Comparison of ENCODE assay signal across 16 cellular contexts in the genomic region with DNA sequence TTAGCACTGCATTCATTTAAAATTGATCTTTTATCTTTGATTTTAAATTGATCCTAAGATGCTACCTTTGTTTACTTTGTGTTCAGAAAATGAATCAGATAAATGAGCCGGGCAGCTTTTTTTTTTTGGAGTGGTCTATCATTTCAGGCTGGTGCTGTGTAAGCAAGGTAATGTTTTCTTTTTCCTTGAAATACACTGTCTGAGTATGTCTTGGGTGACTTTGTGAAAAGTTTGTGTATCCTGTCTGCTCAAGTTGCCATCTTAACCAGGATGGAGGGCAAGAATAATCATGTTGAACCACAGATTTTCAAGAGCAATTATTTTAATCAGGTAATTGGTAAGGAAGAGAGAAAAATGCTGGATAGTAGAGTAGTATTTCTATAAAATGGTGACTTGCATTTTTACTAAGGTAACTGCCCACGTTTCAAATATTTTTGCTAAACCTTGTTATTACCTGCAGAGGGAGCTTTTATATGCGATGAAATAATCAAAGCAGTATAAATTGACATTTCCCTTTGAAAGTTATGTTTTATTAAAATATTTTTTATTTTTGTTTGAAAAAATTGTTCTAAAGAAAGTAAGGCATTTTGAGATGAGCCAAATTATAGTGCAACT. TPM values are rescaled to one million over a fixed set of nuclear protein-coding genes. Genes with fewer than 3 reads are reported as not detected.
DNase-seq lines count a peak whose midpoint lies in the region; ATAC-seq, FAIRE-seq and TF ChIP-seq lines count a peak whose summit lies in the region.
"Had no signal": no experiment of that assay in that cellular context is flagged by ENCODE, and none has a peak within 500 bp of the region (broad histone marks: within the 10 kb centered on the region; RNA-seq: fewer than 3 reads in every experiment).

No MANE protein-coding gene starts in this region.

- no peaks in the 10 kb centered on the region for H3K27me3 Mint-ChIP-seq in GM23338 (ENCODE audit: insufficient read depth, low read depth, poor library complexity)
- H3K27me3 Mint-ChIP-seq: stimulated activated naive CD8-positive, alpha-beta T cell treated with anti-CD3 and anti-CD28 coated beads, Interleukin-15, Interleukin-2, amounts not matched to agents 100 ng/mL and 50 ng/mL, for 24 hours had no signal

- peak overlapping the region; percentile 89 for H3K27ac Mint-ChIP-seq in GM23338
- H3K27ac Mint-ChIP-seq: activated CD4-positive, alpha-beta T cell treated with anti-CD3 and anti-CD28 coated beads for 36 hours; dendritic cell treated with granulocyte-macrophage colony-stimulating factor and Interleukin-4, amounts not matched to agents 40 ng/mL and 50 ng/mL, for 4 days; natural killer cell; stimulated activated naive CD8-positive, alpha-beta T cell treated with anti-CD3 and anti-CD28 coated beads, Interleukin-15, Interleukin-2, amounts not matched to agents 100 ng/mL and 50 ng/mL, for 24 hours had no signal

- no TSS peak for BruUV-seq in A673 (replicated peaks; lab: Mats Ljungman, UMichigan)

- H3K79me2 ChIP-seq in GM23338 (replicated peaks; ENCODE audit: insufficient read depth) = peaks cover 100% of the 10 kb centered on the region

- no peaks in the 10 kb centered on the region for H3K9me3 ChIP-seq in A673 (ENCODE audit: low read depth, low read length, poor library complexity, severe bottlenecking)
- no peaks in the 10 kb centered on the region for H3K9me3 ChIP-seq in ascending aorta
- no peaks in the 10 kb centered on the region for H3K9me3 ChIP-seq in transverse colon
- H3K9me3 ChIP-seq in gastroesophageal sphincter = no peaks in the 10 kb centered on the region

- POLR2A ChIA-PET in A673 (lab: Charles Lee; ENCODE audit: low non-redundant PET) = no interaction called here

- WGBS in transverse colon (ENCODE audit: low coverage in 1 of 2), 2 donors = 43 to 46% methylated on average over 3 of the region's 3 CpGs
- 62 to 64% methylated on average over 3 of the region's 3 CpGs for WGBS in gastroesophageal sphincter (ENCODE audit: low coverage in 1 of 2), 2 donors

- H4K20me1 ChIP-seq in GM23338 (replicated peaks; ENCODE audit: insufficient read depth) = peaks cover 6% of the 10 kb centered on the region; the same call in 1 of the 2 replicates

- TF ChIP-seq EP300 in transverse colon (IDR thresholded peaks at IDR 0.05; ENCODE audit: low read depth) = no peak
- no peak for TF ChIP-seq EP300 in gastroesophageal sphincter (IDR thresholded peaks at IDR 0.05)

- H3K27ac ChIP-seq in A673 (ENCODE audit: low read depth, low read length, poor library complexity, severe bottlenecking) (no peak overlapping the region), GM23338 (ENCODE audit: low read depth) (no peak overlapping the region), ascending aorta (peak overlapping the region in 1 of 2 donors; percentile 30), transverse colon (no peak overlapping the region), gastroesophageal sphincter (no peak overlapping the region)

- in situ Hi-C loops in transverse colon (cut with MboI; ENCODE audit: low pct_ligation_motif_present in 1 of 4, low pct_unique_long_range_greater_than_20kb in 1 of 4, low sequenced_read_pairs in 3 of 4) = no loop called here

- H3K4me1 ChIP-seq in A673 (ENCODE audit: insufficient read depth, low read length, poor library complexity, severe bottlenecking) (no peaks in the 10 kb centered on the region), GM23338 (ENCODE audit: insufficient read depth) (peaks cover 57% of the 10 kb centered on the region), ascending aorta (peaks cover 0 to 18% of the 10 kb centered on the region in 2 donors), transverse colon (peaks cover 0 to 9% (median 0%) of the 10 kb centered on the region in 4 donors), gastroesophageal sphincter (peaks cover 0 to 56% (median 0%) of the 10 kb centered on the region in 3 donors)

- intact Hi-C loops in A673 (cut with micrococcal nuclease; ENCODE audit: unreplicated experiment) (no loop called here), ascending aorta (cut with DNase I) (no loop called here), transverse colon (cut with DNase I; ENCODE audit: low total_unique reads) (no loop called here)

- peaks cover 52% of the 10 kb centered on the region for H3K27me3 ChIP-seq in A673 (replicated peaks; ENCODE audit: insufficient read depth, low read depth, low read length, poor library complexity)
- H3K27me3 ChIP-seq in GM23338 (ENCODE audit: insufficient read depth) = no peaks in the 10 kb centered on the region
- no peaks in the 10 kb centered on the region for H3K27me3 ChIP-seq in ascending aorta
- peaks cover 24% of the 10 kb centered on the region for H3K27me3 ChIP-seq in transverse colon
- H3K27me3 ChIP-seq in gastroesophageal sphincter = no peaks in the 10 kb centered on the region

- no peak for ATAC-seq in GM23338
- no peak for ATAC-seq in HG03469 (IDR thresholded peaks at IDR 0.05; ENCODE audit: unreplicated experiment)
- no peak for ATAC-seq in gastroesophageal sphincter
- ATAC-seq: activated CD4-positive, alpha-beta T cell treated with anti-CD3 and anti-CD28 coated beads for 36 hours; natural killer cell had no signal

- H3K9me3 Mint-ChIP-seq in GM23338 = no peaks in the 10 kb centered on the region
- H3K9me3 Mint-ChIP-seq: dendritic cell treated with granulocyte-macrophage colony-stimulating factor and Interleukin-4, amounts not matched to agents 40 ng/mL and 50 ng/mL, for 4 days; stimulated activated naive CD8-positive, alpha-beta T cell treated with anti-CD3 and anti-CD28 coated beads, Interleukin-15, Interleukin-2, amounts not matched to agents 100 ng/mL and 50 ng/mL, for 24 hours had no signal

- H2AFZ ChIP-seq in GM23338 = no peak overlapping the region

- no peak overlapping the region for H3K4me2 ChIP-seq in GM23338

- TF ChIP-seq CTCF in A673 (conservative IDR thresholded peaks at IDR 0.05; ENCODE audit: low read depth, low read length) (peak; percentile 33; the same call in 1 of the 2 replicates), GM23338 (conservative IDR thresholded peaks at IDR 0.05; ENCODE audit: low read depth in 2 of 2) (no peak; a peak in 2 of 4 replicates), ascending aorta (IDR thresholded peaks at IDR 0.05) (peak in 2 of 3 experiments; percentile 13 to 44), transverse colon (IDR thresholded peaks at IDR 0.05) (peak in 2 of 5 experiments; percentile 9 to 22), gastroesophageal sphincter (IDR thresholded peaks at IDR 0.05) (peak in 1 of 4 experiments; percentile 40)

- peaks cover 53% of the 10 kb centered on the region for H3K4me1 Mint-ChIP-seq in GM23338
- H3K4me1 Mint-ChIP-seq: activated CD4-positive, alpha-beta T cell treated with anti-CD3 and anti-CD28 coated beads for 36 hours; natural killer cell had no signal

- H3K4me3 ChIP-seq in A673 (ENCODE audit: low read depth, low read length, poor library complexity, severe bottlenecking) (no peak overlapping the region), GM23338 (no peak overlapping the region), ascending aorta (peak overlapping the region in 1 of 2 donors; percentile 10), transverse colon (no peak overlapping the region), gastroesophageal sphincter (no peak overlapping the region)

- no peaks in the 10 kb centered on the region for H3F3A ChIP-seq in GM23338 (replicated peaks; ENCODE audit: low read depth)

- no peaks in the 10 kb centered on the region for H3K36me3 Mint-ChIP-seq in GM23338 (ENCODE audit: low read depth)
- H3K36me3 Mint-ChIP-seq: natural killer cell had no signal

- DNase-seq in A673 (ENCODE audit: low spot score) = no peak
- no peak for DNase-seq in GM23338 (ENCODE audit: low spot score)
- no peak for DNase-seq in ascending aorta (ENCODE audit: low spot score in 2 of 2)
- no peak for DNase-seq in transverse colon
- DNase-seq in AG08396 (ENCODE audit: low spot score) = no peak
- DNase-seq: activated CD4-positive, alpha-beta T cell treated with anti-CD3 and anti-CD28 coated beads for 36 hours; activated gamma-delta T cell; natural killer cell; NCI-H187; SHP77 treated with DMSO at 0.1 percent for 48 hours had no signal

- CTCF ChIA-PET in A673 (lab: Charles Lee) = no interaction called here

- H3K36me3 ChIP-seq in A673 (ENCODE audit: insufficient read depth, low read length, poor library complexity, severe bottlenecking) (no peaks in the 10 kb centered on the region), GM23338 (ENCODE audit: insufficient read depth) (no peaks in the 10 kb centered on the region), ascending aorta (no peaks in the 10 kb centered on the region), transverse colon (no peaks in the 10 kb centered on the region), gastroesophageal sphincter (no peaks in the 10 kb centered on the region)

- no peak for TF ChIP-seq POLR2A in transverse colon (IDR thresholded peaks at IDR 0.05)
- no peak for TF ChIP-seq POLR2A in gastroesophageal sphincter (IDR thresholded peaks at IDR 0.05)

- H3K9me2 ChIP-seq in GM23338 (ENCODE audit: insufficient read depth) = no peaks in the 10 kb centered on the region

- H3K4me3 Mint-ChIP-seq in GM23338 = no peak overlapping the region
- H3K4me3 Mint-ChIP-seq: activated CD4-positive, alpha-beta T cell treated with anti-CD3 and anti-CD28 coated beads for 36 hours; dendritic cell treated with granulocyte-macrophage colony-stimulating factor and Interleukin-4, amounts not matched to agents 40 ng/mL and 50 ng/mL, for 4 days; natural killer cell; stimulated activated naive CD8-positive, alpha-beta T cell treated with anti-CD3 and anti-CD28 coated beads, Interleukin-15, Interleukin-2, amounts not matched to agents 100 ng/mL and 50 ng/mL, for 24 hours had no signal

- FAIRE-seq in islet of Langerhans (lab: Jason Lieb, UNC) = peak; percentile 5
- FAIRE-seq: GM12892 had no signal

TF ChIP-seq in GM23338, 12 proteins besides CTCF, POLR2A, EP300 and RAD21 (continues in another document):
- TF ChIP-seq EZH2phosphoT487 (IDR thresholded peaks at IDR 0.05; ENCODE audit: unreplicated experiment) (no peak), STAT1 (IDR thresholded peaks at IDR 0.05; ENCODE audit: unreplicated experiment) (no peak)

RNA-seq across cellular contexts. Expression of a gene that starts 11.1 kb away (rescaled TPM):
- total RNA-seq in A673 (2021) = 1.5 and 2.8 TPM in 2 replicates
- total RNA-seq in GM23338 (2014; rRNA removed; shearing (Covaris generic)) = 90.3 and 104 TPM in 2 replicates
- polyA plus RNA-seq in GM23338 (2016; fragmentation: Nextera tagmentation; extraction: Ambion mirVana) = 32.9 and 38.2 TPM in 2 replicates
- total RNA-seq in ascending aorta = 48.9 TPM
- 10 to 100 TPM; 11.5 to 16.5 (median 14.1) TPM for total RNA-seq in transverse colon
- 100 to 1,000 TPM in 1 of 4 donors, 10 to 100 TPM in 3; 68.9 to 141 (median 83.8) TPM for total RNA-seq in gastroesophageal sphincter
- total RNA-seq: activated CD4-positive, alpha-beta T cell treated with anti-CD3 and anti-CD28 coated beads for 36 hours; natural killer cell had no signal

Comparison
In these comparisons a context has a peak if more than half of its experiments do, and no peak if none do; other contexts are left out.
1. CTCF ChIP-seq: peak in A673 (single experiment) and ascending aorta (2 of 3); none in GM23338 (0 of 2).